Comparison of ENCODE assay signal across 13 cellular contexts in the genomic region with DNA sequence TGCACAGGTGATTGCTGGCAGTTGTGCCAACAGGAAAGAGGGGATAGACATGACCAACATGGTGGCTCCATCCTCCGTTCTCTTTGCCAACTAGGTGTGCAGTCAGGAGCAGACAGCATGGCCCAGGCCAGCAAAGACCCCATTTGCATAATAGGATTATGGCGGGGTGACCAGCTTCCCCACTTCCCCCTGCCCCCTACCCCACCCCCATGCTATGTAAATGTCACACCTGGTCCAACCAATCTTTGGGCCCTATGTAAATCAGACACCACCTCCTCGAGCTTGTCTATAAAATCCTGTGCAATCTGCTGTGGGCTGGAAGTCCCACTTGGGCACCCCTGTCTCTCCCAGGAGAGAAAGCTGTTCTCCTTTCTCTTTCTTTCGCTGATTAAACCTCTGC.
A peak's percentile ranks its signal among the peaks of the same experiment; 100 is the strongest.
DNase-seq lines count a peak whose midpoint lies in the region; ATAC-seq and TF ChIP-seq lines count a peak whose summit lies in the region.
"Had no signal": no experiment of that assay in that cellular context is flagged by ENCODE, and none has a peak within 500 bp of the region (broad histone marks: within the 10 kb centered on the region; RNA-seq: fewer than 3 reads in every experiment).

No MANE protein-coding gene starts in this region.

- no peaks in the 10 kb centered on the region for H3K79me2 ChIP-seq in GM23338 (replicated peaks; ENCODE audit: insufficient read depth)

- no peaks in the 10 kb centered on the region for H3K9me3 Mint-ChIP-seq in GM23338

- H3K9me3 ChIP-seq in BE2C (no peaks in the 10 kb centered on the region), esophagus muscularis mucosa (no peaks in the 10 kb centered on the region)

- H3K9me2 ChIP-seq in GM23338 (ENCODE audit: insufficient read depth) = no peaks in the 10 kb centered on the region

- TF ChIP-seq POLR2A in esophagus muscularis mucosa (IDR thresholded peaks at IDR 0.05; ENCODE audit: low read depth) = no peak

- no peak overlapping the region for H3K4me2 ChIP-seq in GM23338

- ATAC-seq in GM23338 = no peak

- no peak overlapping the region for H3K4me3 Mint-ChIP-seq in GM23338
- H3K4me3 Mint-ChIP-seq: CD4-positive, alpha-beta T cell had no signal

- TF ChIP-seq CTCF in BE2C (IDR thresholded peaks at IDR 0.05; ENCODE audit: low read depth, low read length) (no peak), GM23338 (conservative IDR thresholded peaks at IDR 0.05; ENCODE audit: low read depth in 2 of 2) (no peak), esophagus muscularis mucosa (IDR thresholded peaks at IDR 0.05) (no peak), foreskin fibroblast (IDR thresholded peaks at IDR 0.05; ENCODE audit: low read depth, low read length) (no peak)

- H3K27me3 Mint-ChIP-seq in GM23338 (ENCODE audit: insufficient read depth, low read depth, poor library complexity) = peaks cover 1% of the 10 kb centered on the region
- H3K27me3 Mint-ChIP-seq: CD4-positive, alpha-beta T cell had no signal

- H3K27ac ChIP-seq in GM23338 (ENCODE audit: low read depth) = no peak overlapping the region
- H3K27ac ChIP-seq in esophagus muscularis mucosa (replicated peaks in 1 of 4) = no peak overlapping the region

- H3K27me3 ChIP-seq in BE2C = no peaks in the 10 kb centered on the region
- H3K27me3 ChIP-seq in GM23338 (ENCODE audit: insufficient read depth) = no peaks in the 10 kb centered on the region
- H3K27me3 ChIP-seq in esophagus muscularis mucosa = no peaks in the 10 kb centered on the region

- 0 out of 2 replicates have a peak overlapping the region, but pooled peaks have one; percentile 19 for H3K27ac Mint-ChIP-seq in GM23338
- H3K27ac Mint-ChIP-seq: CD4-positive, alpha-beta T cell had no signal

- intact Hi-C loops in esophagus muscularis mucosa (cut with DNase I) = no loop called here

- no peak for TF ChIP-seq EP300 in esophagus muscularis mucosa (IDR thresholded peaks at IDR 0.05)

- peaks cover 7% of the 10 kb centered on the region for H3K4me1 ChIP-seq in BE2C
- H3K4me1 ChIP-seq in GM23338 (ENCODE audit: insufficient read depth) = no peaks in the 10 kb centered on the region
- peaks cover 0 to 20% (median 18%) of the 10 kb centered on the region in 4 donors for H3K4me1 ChIP-seq in esophagus muscularis mucosa

- H3K36me3 Mint-ChIP-seq in GM23338 (ENCODE audit: low read depth) = no peaks in the 10 kb centered on the region

- H3F3A ChIP-seq in GM23338 (replicated peaks; ENCODE audit: low read depth) = no peaks in the 10 kb centered on the region

- no peaks in the 10 kb centered on the region for H3K4me1 Mint-ChIP-seq in GM23338

- H3K4me3 ChIP-seq in BE2C (ENCODE audit: low read depth, low read length) (no peak overlapping the region), GM23338 (no peak overlapping the region), esophagus muscularis mucosa (no peak overlapping the region), foreskin fibroblast (ENCODE audit: low read depth in 1 of 2, low read length in 2 of 2) (no peak overlapping the region)

- peak; percentile 66 for DNase-seq in BE2C
- no peak for DNase-seq in GM23338 (ENCODE audit: low spot score)
- DNase-seq in NCI-H82 (lab: John Stamatoyannopoulos, UW) = peak; percentile 98
- DNase-seq in esophagus muscularis mucosa (ENCODE audit: extremely low spot score) = peak; percentile 77
- no peak for DNase-seq in COLO829 (ENCODE audit: low spot score)
- no peak for DNase-seq in GM19238 (ENCODE audit: insufficient read length, low spot score)
- no peak for DNase-seq in foreskin fibroblast
- no peak for DNase-seq in NOMO-1 treated with DMSO at 0.1 percent for 48 hours (lab: John Stamatoyannopoulos, UW; ENCODE audit: unreplicated experiment)
- DNase-seq: ACHN; C1 segment of cervical spinal cord; CD4-positive, alpha-beta T cell; GF-D8; IMR-90 had no signal

- WGBS in esophagus muscularis mucosa = 65% methylated on average over 3 of the region's 4 CpGs

- no peaks in the 10 kb centered on the region for H4K20me1 ChIP-seq in GM23338 (replicated peaks; ENCODE audit: insufficient read depth)

- no peak overlapping the region for H2AFZ ChIP-seq in GM23338

- H3K36me3 ChIP-seq in BE2C (no peaks in the 10 kb centered on the region), GM23338 (ENCODE audit: insufficient read depth) (no peaks in the 10 kb centered on the region), esophagus muscularis mucosa (no peaks in the 10 kb centered on the region)

TF ChIP-seq in GM23338, 12 proteins besides CTCF, POLR2A, EP300 and RAD21:
- TF ChIP-seq JUNB (IDR thresholded peaks at IDR 0.05; ENCODE audit: unreplicated experiment) = no peak

Comparison
In these comparisons a context has a peak if more than half of its experiments do, and no peak if none do; other contexts are left out.
1. DNase-seq: peak in BE2C (single experiment), NCI-H82 (single experiment) and esophagus muscularis mucosa (single experiment); none in GM23338 (single experiment), COLO829 (single experiment), GM19238 (single experiment), foreskin fibroblast (0 of 2) and NOMO-1 treated with DMSO at 0.1 percent for 48 hours (single experiment).